ENCODE assay signal across 18 cellular contexts in genomic region chr3:181687190-181687589, GRCh38. TPM values are rescaled to one million over a fixed set of nuclear protein-coding genes. Genes with fewer than 3 reads are reported as not detected.
"Had no signal": no experiment of that assay in that cellular context is flagged by ENCODE, and none has a peak within 500 bp of the region (broad histone marks: within the 10 kb centered on the region; RNA-seq: fewer than 3 reads in every experiment).

No MANE protein-coding gene starts in this region.

- H3K27ac ChIP-seq: brain microvascular endothelial cell, transverse colon, vagina had no signal

- H3K9me3 ChIP-seq: transverse colon, vagina had no signal

- H3K4me1 Mint-ChIP-seq: activated CD4-positive, alpha-beta T cell treated with anti-CD3 and anti-CD28 coated beads, Interleukin-2, amount 10 ng/mL, durations not matched to agents 24 days and 14 days; activated naive CD8-positive, alpha-beta T cell treated with anti-CD3 and anti-CD28 coated beads, Interleukin-2, amount 10 ng/mL, durations not matched to agents 7 days and 5 days; stimulated activated naive B cell treated with anti-CD40 and anti-IgM and Interleukin-4, amounts not matched to agents 10 μg/mL and 1 μg/mL and 100 μg/mL, for 72 hours had no signal

- DNase-seq: activated CD4-positive, alpha-beta T cell treated with anti-CD3 and anti-CD28 coated beads, Interleukin-2, amount 10 ng/mL, durations not matched to agents 24 days and 14 days; activated CD8-positive, alpha-beta memory T cell treated with anti-CD3 and anti-CD28 coated beads, Interleukin-2, amount 50 U/mL, for 48 hours; activated CD8-positive, alpha-beta T cell treated with anti-CD3 and anti-CD28 coated beads, Interleukin-2, amount 10 ng/mL, durations not matched to agents 7 days and 5 days; activated naive CD4-positive, alpha-beta T cell; activated naive CD8-positive, alpha-beta T cell treated with anti-CD3 and anti-CD28 coated beads, Interleukin-2, amount 10 ng/mL, durations not matched to agents 7 days and 5 days; brain microvascular endothelial cell; effector memory CD4-positive, alpha-beta T cell; foreskin fibroblast; hippocampal formation; kidney glomerular epithelial cell; mesendoderm; stimulated activated CD4-positive, alpha-beta T cell treated with anti-CD3 and anti-CD28 coated beads, Interleukin-2, amount 100 ng/mL, for 48 hours; stimulated activated naive B cell treated with anti-CD40 and anti-IgM and Interleukin-4, amounts not matched to agents 10 μg/mL and 1 μg/mL and 100 μg/mL, for 72 hours; transverse colon had no signal

- H3K27me3 ChIP-seq: brain microvascular endothelial cell, vagina had no signal

- ATAC-seq: activated CD8-positive, alpha-beta T cell treated with anti-CD3 and anti-CD28 coated beads, Interleukin-2, amount 10 ng/mL, durations not matched to agents 7 days and 5 days; natural killer cell treated with Interleukin-12 subunit alpha and Interleukin-12 subunit beta and Interleukin-15 and Interleukin-18, amount 100 ng/mL, for 72 hours; stimulated activated naive B cell treated with anti-CD40 and anti-IgM and Interleukin-4, amounts not matched to agents 10 μg/mL and 1 μg/mL and 100 μg/mL, for 72 hours had no signal

- H3K9me3 Mint-ChIP-seq: activated CD4-positive, alpha-beta T cell treated with anti-CD3 and anti-CD28 coated beads, Interleukin-2, amount 10 ng/mL, durations not matched to agents 24 days and 14 days; activated naive CD8-positive, alpha-beta T cell treated with anti-CD3 and anti-CD28 coated beads, Interleukin-2, amount 10 ng/mL, durations not matched to agents 7 days and 5 days; activated T-helper 1 cell treated with anti-CD3 and anti-CD28 coated beads, Interleukin-12 subunit alpha, Interleukin-12 subunit beta, Interleukin-2, Interleukin-4 antibody, amounts not matched to agents 30 ng/mL and 10 ng/mL and 1 ng/mL, durations not matched to agents 14 hours and 24 hours and 36 hours; stimulated activated naive B cell treated with anti-CD40 and anti-IgM and Interleukin-4, amounts not matched to agents 10 μg/mL and 1 μg/mL and 100 μg/mL, for 72 hours had no signal

- H3K27ac Mint-ChIP-seq: activated CD4-positive, alpha-beta T cell treated with anti-CD3 and anti-CD28 coated beads, Interleukin-2, amount 10 ng/mL, durations not matched to agents 24 days and 14 days; activated CD8-positive, alpha-beta T cell treated with anti-CD3 and anti-CD28 coated beads, Interleukin-2, amount 10 ng/mL, durations not matched to agents 7 days and 5 days; activated naive CD8-positive, alpha-beta T cell treated with anti-CD3 and anti-CD28 coated beads, Interleukin-2, amount 10 ng/mL, durations not matched to agents 7 days and 5 days; activated T-helper 1 cell treated with anti-CD3 and anti-CD28 coated beads, Interleukin-12 subunit alpha, Interleukin-12 subunit beta, Interleukin-2, Interleukin-4 antibody, amounts not matched to agents 30 ng/mL and 10 ng/mL and 1 ng/mL, durations not matched to agents 14 hours and 24 hours and 36 hours; natural killer cell treated with Interleukin-12 subunit alpha and Interleukin-12 subunit beta and Interleukin-15 and Interleukin-18, amount 100 ng/mL, for 72 hours; stimulated activated naive B cell treated with anti-CD40 and anti-IgM and Interleukin-4, amounts not matched to agents 10 μg/mL and 1 μg/mL and 100 μg/mL, for 72 hours had no signal

- H3K4me1 ChIP-seq: transverse colon, vagina had no signal

- H3K4me3 Mint-ChIP-seq: activated CD4-positive, alpha-beta T cell treated with anti-CD3 and anti-CD28 coated beads, Interleukin-2, amount 10 ng/mL, durations not matched to agents 24 days and 14 days; activated CD8-positive, alpha-beta T cell treated with anti-CD3 and anti-CD28 coated beads, Interleukin-2, amount 10 ng/mL, durations not matched to agents 7 days and 5 days; activated naive CD8-positive, alpha-beta T cell treated with anti-CD3 and anti-CD28 coated beads, Interleukin-2, amount 10 ng/mL, durations not matched to agents 7 days and 5 days; activated T-helper 1 cell treated with anti-CD3 and anti-CD28 coated beads, Interleukin-12 subunit alpha, Interleukin-12 subunit beta, Interleukin-2, Interleukin-4 antibody, amounts not matched to agents 30 ng/mL and 10 ng/mL and 1 ng/mL, durations not matched to agents 14 hours and 24 hours and 36 hours; natural killer cell treated with Interleukin-12 subunit alpha and Interleukin-12 subunit beta and Interleukin-15 and Interleukin-18, amount 100 ng/mL, for 72 hours; stimulated activated naive B cell treated with anti-CD40 and anti-IgM and Interleukin-4, amounts not matched to agents 10 μg/mL and 1 μg/mL and 100 μg/mL, for 72 hours had no signal

- H3K36me3 Mint-ChIP-seq: activated naive CD8-positive, alpha-beta T cell treated with anti-CD3 and anti-CD28 coated beads, Interleukin-2, amount 10 ng/mL, durations not matched to agents 7 days and 5 days; natural killer cell treated with Interleukin-12 subunit alpha and Interleukin-12 subunit beta and Interleukin-15 and Interleukin-18, amount 100 ng/mL, for 72 hours; stimulated activated naive B cell treated with anti-CD40 and anti-IgM and Interleukin-4, amounts not matched to agents 10 μg/mL and 1 μg/mL and 100 μg/mL, for 72 hours had no signal

RNA-seq across cellular contexts. Expression of gene SOX2, which starts 24.5 kb away (rescaled TPM):
- total RNA-seq: activated CD4-positive, alpha-beta T cell treated with anti-CD3 and anti-CD28 coated beads, Interleukin-2, amount 10 ng/mL, durations not matched to agents 24 days and 14 days; activated CD8-positive, alpha-beta T cell treated with anti-CD3 and anti-CD28 coated beads, Interleukin-2, amount 10 ng/mL, durations not matched to agents 7 days and 5 days; activated naive CD8-positive, alpha-beta T cell treated with anti-CD3 and anti-CD28 coated beads, Interleukin-2, amount 10 ng/mL, durations not matched to agents 7 days and 5 days; liver; natural killer cell treated with Interleukin-12 subunit alpha and Interleukin-12 subunit beta and Interleukin-15 and Interleukin-18, amount 100 ng/mL, for 72 hours had no signal
